1 cellular context compared by ENCODE assay signal in the genomic region with DNA sequence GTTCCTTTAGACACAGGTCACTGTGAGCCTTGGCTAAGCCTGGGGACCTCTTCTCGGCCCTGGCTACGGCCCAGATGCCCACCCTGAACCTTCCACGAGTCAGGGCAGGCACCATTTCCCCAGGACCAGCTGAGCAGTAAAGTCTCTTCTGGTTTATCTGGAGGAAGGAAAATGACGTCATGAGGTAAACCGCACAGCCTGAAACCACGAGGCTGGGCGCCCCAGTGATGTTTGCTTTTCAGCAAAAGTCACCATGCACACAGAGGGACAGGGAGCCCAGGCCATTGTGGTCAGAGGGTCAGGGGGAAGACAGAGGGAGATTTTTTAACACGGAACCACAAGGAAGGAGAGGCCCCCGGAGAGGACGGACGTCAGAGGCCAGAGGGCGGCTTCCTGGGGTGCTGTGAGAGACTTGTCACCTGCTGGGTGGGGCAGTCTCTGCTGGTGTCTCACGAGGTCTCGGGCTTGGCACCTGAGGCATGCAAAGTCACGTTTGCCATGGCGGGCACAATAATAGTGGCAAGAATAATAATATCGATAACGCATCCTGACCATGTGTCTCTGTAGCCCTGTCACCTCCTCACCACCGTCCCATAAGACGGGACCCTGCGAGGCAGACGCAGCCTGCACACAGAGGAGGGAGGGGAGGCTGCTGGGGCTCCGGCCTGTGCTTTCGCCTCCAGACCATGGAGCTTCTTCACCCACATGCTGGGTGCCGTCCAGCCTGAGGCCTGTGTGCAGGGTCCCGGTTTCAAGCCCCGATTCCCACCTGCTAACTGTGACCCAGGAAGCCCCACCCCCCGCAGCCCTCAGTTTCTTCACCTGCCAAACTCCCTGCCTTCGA.
TF ChIP-seq lines count a peak whose summit lies in the region.

No MANE protein-coding gene starts in this region.

TF ChIP-seq in HepG2, 621 proteins besides CTCF, POLR2A, EP300 and RAD21 (continues in another document):
- TF ChIP-seq ZNF207 (IDR thresholded peaks at IDR 0.05; ENCODE audit: borderline replicate concordance) (no peak), ZNF615 (CRISPR knock-in tag; IDR thresholded peaks at IDR 0.05; ENCODE audit: borderline replicate concordance) (no peak), ATRX (CRISPR knock-in tag; IDR thresholded peaks at IDR 0.05; ENCODE audit: borderline replicate concordance) (no peak), DR1 (CRISPR knock-in tag; IDR thresholded peaks at IDR 0.05) (no peak), ZNF232 (CRISPR knock-in tag; IDR thresholded peaks at IDR 0.05; ENCODE audit: borderline replicate concordance) (0 out of 2 replicates have a peak, but pooled peaks have one; percentile 20), TP53 (CRISPR knock-in tag; conservative IDR thresholded peaks at IDR 0.05) (no peak), SMYD3 (CRISPR knock-in tag; IDR thresholded peaks at IDR 0.05) (no peak), ZFY (CRISPR knock-in tag; IDR thresholded peaks at IDR 0.05) (no peak), PPARG (CRISPR knock-in tag; conservative IDR thresholded peaks at IDR 0.05) (0 out of 2 replicates have a peak, but pooled peaks have one; percentile 33), NCOA1 (CRISPR knock-in tag; IDR thresholded peaks at IDR 0.05) (no peak), ZNF737 (CRISPR knock-in tag; IDR thresholded peaks at IDR 0.05; ENCODE audit: borderline replicate concordance) (no peak), MXI1 (IDR thresholded peaks at IDR 0.05; ENCODE audit: borderline replicate concordance, low read depth, low read length) (no peak), ZNF709 (CRISPR knock-in tag; IDR thresholded peaks at IDR 0.05) (no peak), CHD2 (IDR thresholded peaks at IDR 0.05; ENCODE audit: low read depth, low read length) (no peak), MED13 (CRISPR knock-in tag; IDR thresholded peaks at IDR 0.05) (no peak), ZNF678 (CRISPR knock-in tag; IDR thresholded peaks at IDR 0.05) (no peak), NCOA5 (CRISPR knock-in tag; IDR thresholded peaks at IDR 0.05) (no peak), TOPORS (CRISPR knock-in tag; IDR thresholded peaks at IDR 0.05) (no peak), CCDC6 (CRISPR knock-in tag; IDR thresholded peaks at IDR 0.05) (no peak), HDAC2 (CRISPR knock-in tag; IDR thresholded peaks at IDR 0.05) (peak; percentile 16; the same call in 1 of the 2 replicates), ZNF274 (CRISPR knock-in tag; IDR thresholded peaks at IDR 0.05) (no peak), ZNF205 (CRISPR knock-in tag; IDR thresholded peaks at IDR 0.05) (no peak), ELF1 (CRISPR knock-in tag; IDR thresholded peaks at IDR 0.05) (no peak; the same call in 1 of the 2 replicates), MBNL3 (CRISPR knock-in tag; conservative IDR thresholded peaks at IDR 0.05) (no peak), GATA4 (IDR thresholded peaks at IDR 0.05; ENCODE audit: borderline replicate concordance, low read depth) (no peak), MAF1 (CRISPR knock-in tag; IDR thresholded peaks at IDR 0.05; ENCODE audit: borderline replicate concordance) (no peak), ZNF354B (CRISPR knock-in tag; IDR thresholded peaks at IDR 0.05) (no peak), SP140L (CRISPR knock-in tag; IDR thresholded peaks at IDR 0.05; ENCODE audit: borderline replicate concordance) (no peak), RFXANK (CRISPR knock-in tag; IDR thresholded peaks at IDR 0.05) (no peak), KLF9 (CRISPR knock-in tag; IDR thresholded peaks at IDR 0.05; ENCODE audit: low read depth) (no peak), SKI (IDR thresholded peaks at IDR 0.05; ENCODE audit: partially characterized antibody) (no peak), KLF12 (CRISPR knock-in tag; IDR thresholded peaks at IDR 0.05; ENCODE audit: borderline replicate concordance) (no peak), MIER2 (CRISPR knock-in tag; IDR thresholded peaks at IDR 0.05) (no peak), MIXL1 (CRISPR knock-in tag; IDR thresholded peaks at IDR 0.05) (no peak), U2AF2 (IDR thresholded peaks at IDR 0.05; ENCODE audit: low read depth, low read length) (no peak), EEA1 (CRISPR knock-in tag; IDR thresholded peaks at IDR 0.05; ENCODE audit: borderline replicate concordance) (no peak), HOXA3 (CRISPR knock-in tag; IDR thresholded peaks at IDR 0.05) (peak; percentile 82)
- TF ChIP-seq, protein P1, sequence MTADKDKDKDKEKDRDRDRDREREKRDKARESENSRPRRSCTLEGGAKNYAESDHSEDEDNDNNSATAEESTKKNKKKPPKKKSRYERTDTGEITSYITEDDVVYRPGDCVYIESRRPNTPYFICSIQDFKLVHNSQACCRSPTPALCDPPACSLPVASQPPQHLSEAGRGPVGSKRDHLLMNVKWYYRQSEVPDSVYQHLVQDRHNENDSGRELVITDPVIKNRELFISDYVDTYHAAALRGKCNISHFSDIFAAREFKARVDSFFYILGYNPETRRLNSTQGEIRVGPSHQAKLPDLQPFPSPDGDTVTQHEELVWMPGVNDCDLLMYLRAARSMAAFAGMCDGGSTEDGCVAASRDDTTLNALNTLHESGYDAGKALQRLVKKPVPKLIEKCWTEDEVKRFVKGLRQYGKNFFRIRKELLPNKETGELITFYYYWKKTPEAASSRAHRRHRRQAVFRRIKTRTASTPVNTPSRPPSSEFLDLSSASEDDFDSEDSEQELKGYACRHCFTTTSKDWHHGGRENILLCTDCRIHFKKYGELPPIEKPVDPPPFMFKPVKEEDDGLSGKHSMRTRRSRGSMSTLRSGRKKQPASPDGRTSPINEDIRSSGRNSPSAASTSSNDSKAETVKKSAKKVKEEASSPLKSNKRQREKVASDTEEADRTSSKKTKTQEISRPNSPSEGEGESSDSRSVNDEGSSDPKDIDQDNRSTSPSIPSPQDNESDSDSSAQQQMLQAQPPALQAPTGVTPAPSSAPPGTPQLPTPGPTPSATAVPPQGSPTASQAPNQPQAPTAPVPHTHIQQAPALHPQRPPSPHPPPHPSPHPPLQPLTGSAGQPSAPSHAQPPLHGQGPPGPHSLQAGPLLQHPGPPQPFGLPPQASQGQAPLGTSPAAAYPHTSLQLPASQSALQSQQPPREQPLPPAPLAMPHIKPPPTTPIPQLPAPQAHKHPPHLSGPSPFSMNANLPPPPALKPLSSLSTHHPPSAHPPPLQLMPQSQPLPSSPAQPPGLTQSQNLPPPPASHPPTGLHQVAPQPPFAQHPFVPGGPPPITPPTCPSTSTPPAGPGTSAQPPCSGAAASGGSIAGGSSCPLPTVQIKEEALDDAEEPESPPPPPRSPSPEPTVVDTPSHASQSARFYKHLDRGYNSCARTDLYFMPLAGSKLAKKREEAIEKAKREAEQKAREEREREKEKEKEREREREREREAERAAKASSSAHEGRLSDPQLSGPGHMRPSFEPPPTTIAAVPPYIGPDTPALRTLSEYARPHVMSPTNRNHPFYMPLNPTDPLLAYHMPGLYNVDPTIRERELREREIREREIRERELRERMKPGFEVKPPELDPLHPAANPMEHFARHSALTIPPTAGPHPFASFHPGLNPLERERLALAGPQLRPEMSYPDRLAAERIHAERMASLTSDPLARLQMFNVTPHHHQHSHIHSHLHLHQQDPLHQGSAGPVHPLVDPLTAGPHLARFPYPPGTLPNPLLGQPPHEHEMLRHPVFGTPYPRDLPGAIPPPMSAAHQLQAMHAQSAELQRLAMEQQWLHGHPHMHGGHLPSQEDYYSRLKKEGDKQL (CRISPR knock-in tag; IDR thresholded peaks at IDR 0.05; ENCODE audit: low read depth) = no peak
- TF ChIP-seq, protein P2, sequence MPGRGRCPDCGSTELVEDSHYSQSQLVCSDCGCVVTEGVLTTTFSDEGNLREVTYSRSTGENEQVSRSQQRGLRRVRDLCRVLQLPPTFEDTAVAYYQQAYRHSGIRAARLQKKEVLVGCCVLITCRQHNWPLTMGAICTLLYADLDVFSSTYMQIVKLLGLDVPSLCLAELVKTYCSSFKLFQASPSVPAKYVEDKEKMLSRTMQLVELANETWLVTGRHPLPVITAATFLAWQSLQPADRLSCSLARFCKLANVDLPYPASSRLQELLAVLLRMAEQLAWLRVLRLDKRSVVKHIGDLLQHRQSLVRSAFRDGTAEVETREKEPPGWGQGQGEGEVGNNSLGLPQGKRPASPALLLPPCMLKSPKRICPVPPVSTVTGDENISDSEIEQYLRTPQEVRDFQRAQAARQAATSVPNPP (CRISPR knock-in tag; IDR thresholded peaks at IDR 0.05) = no peak
- TF ChIP-seq, protein P3, sequence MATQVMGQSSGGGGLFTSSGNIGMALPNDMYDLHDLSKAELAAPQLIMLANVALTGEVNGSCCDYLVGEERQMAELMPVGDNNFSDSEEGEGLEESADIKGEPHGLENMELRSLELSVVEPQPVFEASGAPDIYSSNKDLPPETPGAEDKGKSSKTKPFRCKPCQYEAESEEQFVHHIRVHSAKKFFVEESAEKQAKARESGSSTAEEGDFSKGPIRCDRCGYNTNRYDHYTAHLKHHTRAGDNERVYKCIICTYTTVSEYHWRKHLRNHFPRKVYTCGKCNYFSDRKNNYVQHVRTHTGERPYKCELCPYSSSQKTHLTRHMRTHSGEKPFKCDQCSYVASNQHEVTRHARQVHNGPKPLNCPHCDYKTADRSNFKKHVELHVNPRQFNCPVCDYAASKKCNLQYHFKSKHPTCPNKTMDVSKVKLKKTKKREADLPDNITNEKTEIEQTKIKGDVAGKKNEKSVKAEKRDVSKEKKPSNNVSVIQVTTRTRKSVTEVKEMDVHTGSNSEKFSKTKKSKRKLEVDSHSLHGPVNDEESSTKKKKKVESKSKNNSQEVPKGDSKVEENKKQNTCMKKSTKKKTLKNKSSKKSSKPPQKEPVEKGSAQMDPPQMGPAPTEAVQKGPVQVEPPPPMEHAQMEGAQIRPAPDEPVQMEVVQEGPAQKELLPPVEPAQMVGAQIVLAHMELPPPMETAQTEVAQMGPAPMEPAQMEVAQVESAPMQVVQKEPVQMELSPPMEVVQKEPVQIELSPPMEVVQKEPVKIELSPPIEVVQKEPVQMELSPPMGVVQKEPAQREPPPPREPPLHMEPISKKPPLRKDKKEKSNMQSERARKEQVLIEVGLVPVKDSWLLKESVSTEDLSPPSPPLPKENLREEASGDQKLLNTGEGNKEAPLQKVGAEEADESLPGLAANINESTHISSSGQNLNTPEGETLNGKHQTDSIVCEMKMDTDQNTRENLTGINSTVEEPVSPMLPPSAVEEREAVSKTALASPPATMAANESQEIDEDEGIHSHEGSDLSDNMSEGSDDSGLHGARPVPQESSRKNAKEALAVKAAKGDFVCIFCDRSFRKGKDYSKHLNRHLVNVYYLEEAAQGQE (IDR thresholded peaks at IDR 0.05; ENCODE audit: borderline replicate concordance in 1 of 2, low read depth in 1 of 2, low read length in 2 of 2) = no peak
- TF ChIP-seq, protein P4, sequence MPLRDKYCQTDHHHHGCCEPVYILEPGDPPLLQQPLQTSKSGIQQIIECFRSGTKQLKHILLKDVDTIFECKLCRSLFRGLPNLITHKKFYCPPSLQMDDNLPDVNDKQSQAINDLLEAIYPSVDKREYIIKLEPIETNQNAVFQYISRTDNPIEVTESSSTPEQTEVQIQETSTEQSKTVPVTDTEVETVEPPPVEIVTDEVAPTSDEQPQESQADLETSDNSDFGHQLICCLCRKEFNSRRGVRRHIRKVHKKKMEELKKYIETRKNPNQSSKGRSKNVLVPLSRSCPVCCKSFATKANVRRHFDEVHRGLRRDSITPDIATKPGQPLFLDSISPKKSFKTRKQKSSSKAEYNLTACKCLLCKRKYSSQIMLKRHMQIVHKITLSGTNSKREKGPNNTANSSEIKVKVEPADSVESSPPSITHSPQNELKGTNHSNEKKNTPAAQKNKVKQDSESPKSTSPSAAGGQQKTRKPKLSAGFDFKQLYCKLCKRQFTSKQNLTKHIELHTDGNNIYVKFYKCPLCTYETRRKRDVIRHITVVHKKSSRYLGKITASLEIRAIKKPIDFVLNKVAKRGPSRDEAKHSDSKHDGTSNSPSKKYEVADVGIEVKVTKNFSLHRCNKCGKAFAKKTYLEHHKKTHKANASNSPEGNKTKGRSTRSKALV (CRISPR knock-in tag; IDR thresholded peaks at IDR 0.05) = 0 out of 2 replicates have a peak, but pooled peaks have one; percentile 42
- TF ChIP-seq, protein P5, sequence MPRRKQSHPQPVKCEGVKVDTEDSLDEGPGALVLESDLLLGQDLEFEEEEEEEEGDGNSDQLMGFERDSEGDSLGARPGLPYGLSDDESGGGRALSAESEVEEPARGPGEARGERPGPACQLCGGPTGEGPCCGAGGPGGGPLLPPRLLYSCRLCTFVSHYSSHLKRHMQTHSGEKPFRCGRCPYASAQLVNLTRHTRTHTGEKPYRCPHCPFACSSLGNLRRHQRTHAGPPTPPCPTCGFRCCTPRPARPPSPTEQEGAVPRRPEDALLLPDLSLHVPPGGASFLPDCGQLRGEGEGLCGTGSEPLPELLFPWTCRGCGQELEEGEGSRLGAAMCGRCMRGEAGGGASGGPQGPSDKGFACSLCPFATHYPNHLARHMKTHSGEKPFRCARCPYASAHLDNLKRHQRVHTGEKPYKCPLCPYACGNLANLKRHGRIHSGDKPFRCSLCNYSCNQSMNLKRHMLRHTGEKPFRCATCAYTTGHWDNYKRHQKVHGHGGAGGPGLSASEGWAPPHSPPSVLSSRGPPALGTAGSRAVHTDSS (CRISPR knock-in tag; conservative IDR thresholded peaks at IDR 0.05) = no peak
- TF ChIP-seq, protein P6, sequence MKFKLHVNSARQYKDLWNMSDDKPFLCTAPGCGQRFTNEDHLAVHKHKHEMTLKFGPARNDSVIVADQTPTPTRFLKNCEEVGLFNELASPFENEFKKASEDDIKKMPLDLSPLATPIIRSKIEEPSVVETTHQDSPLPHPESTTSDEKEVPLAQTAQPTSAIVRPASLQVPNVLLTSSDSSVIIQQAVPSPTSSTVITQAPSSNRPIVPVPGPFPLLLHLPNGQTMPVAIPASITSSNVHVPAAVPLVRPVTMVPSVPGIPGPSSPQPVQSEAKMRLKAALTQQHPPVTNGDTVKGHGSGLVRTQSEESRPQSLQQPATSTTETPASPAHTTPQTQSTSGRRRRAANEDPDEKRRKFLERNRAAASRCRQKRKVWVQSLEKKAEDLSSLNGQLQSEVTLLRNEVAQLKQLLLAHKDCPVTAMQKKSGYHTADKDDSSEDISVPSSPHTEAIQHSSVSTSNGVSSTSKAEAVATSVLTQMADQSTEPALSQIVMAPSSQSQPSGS (CRISPR knock-in tag; IDR thresholded peaks at IDR 0.05) = peak; percentile 81; the same call in 1 of the 2 replicates
- TF ChIP-seq, protein P7, sequence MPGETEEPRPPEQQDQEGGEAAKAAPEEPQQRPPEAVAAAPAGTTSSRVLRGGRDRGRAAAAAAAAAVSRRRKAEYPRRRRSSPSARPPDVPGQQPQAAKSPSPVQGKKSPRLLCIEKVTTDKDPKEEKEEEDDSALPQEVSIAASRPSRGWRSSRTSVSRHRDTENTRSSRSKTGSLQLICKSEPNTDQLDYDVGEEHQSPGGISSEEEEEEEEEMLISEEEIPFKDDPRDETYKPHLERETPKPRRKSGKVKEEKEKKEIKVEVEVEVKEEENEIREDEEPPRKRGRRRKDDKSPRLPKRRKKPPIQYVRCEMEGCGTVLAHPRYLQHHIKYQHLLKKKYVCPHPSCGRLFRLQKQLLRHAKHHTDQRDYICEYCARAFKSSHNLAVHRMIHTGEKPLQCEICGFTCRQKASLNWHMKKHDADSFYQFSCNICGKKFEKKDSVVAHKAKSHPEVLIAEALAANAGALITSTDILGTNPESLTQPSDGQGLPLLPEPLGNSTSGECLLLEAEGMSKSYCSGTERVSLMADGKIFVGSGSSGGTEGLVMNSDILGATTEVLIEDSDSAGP (CRISPR knock-in tag; IDR thresholded peaks at IDR 0.05; ENCODE audit: borderline replicate concordance) = no peak
- TF ChIP-seq, protein P8, sequence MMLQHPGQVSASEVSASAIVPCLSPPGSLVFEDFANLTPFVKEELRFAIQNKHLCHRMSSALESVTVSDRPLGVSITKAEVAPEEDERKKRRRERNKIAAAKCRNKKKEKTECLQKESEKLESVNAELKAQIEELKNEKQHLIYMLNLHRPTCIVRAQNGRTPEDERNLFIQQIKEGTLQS (CRISPR knock-in tag; IDR thresholded peaks at IDR 0.05) = 0 out of 2 replicates have a peak, but pooled peaks have one; percentile 46
- TF ChIP-seq, protein P9, sequence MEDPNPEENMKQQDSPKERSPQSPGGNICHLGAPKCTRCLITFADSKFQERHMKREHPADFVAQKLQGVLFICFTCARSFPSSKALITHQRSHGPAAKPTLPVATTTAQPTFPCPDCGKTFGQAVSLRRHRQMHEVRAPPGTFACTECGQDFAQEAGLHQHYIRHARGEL (CRISPR knock-in tag; IDR thresholded peaks at IDR 0.05) = no peak
